1 cellular context compared by ENCODE assay signal in the genomic region with DNA sequence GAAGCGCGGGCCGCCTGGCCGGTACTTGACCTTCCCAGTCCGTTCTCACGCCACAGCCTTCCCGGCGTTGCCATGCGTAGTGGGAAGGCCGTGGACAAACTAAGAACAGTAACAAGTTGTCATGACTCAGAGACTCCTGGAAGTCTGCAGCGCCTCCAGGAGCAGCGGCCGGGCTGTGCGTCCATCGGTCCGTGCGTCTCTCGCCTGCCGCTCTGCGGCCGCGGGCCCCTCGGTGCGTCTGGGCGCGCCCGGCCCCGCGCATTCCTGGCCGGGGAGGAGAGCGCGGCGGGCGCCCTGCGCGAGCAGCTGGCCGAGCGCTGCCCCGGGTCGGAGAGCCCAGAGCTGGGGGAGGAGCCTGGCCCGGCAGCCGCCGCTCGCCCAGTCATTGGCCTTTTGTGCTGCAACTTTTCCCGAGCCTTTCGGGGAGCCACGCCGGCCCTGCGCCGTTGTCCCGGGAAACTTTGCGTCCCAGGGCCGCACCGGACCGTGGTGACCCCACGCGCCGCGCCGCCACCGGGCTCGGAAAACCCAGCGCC.
A peak's percentile ranks its signal among the peaks of the same experiment; 100 is the strongest.
TF ChIP-seq lines count a peak whose summit lies in the region.

No MANE protein-coding gene starts in this region.

TF ChIP-seq in SK-N-SH, 30 proteins besides CTCF, POLR2A, EP300 and RAD21 (continued from another document):
- TF ChIP-seq RFX5 (IDR thresholded peaks at IDR 0.05; ENCODE audit: low read length) (no peak), FOSL2 (IDR thresholded peaks at IDR 0.05; ENCODE audit: borderline replicate concordance, low read depth) (peak; percentile 37; the same call in 1 of the 2 replicates), ELF1 (IDR thresholded peaks at IDR 0.05) (no peak), TCF12 (IDR thresholded peaks at IDR 0.05) (no peak; the same call in 1 of the 2 replicates), GABPA (IDR thresholded peaks at IDR 0.05; ENCODE audit: low read depth) (no peak), SMC3 (IDR thresholded peaks at IDR 0.05; ENCODE audit: low read depth, low read length) (peak; percentile 33; the same call in 1 of the 2 replicates)
- TF ChIP-seq, protein P1, sequence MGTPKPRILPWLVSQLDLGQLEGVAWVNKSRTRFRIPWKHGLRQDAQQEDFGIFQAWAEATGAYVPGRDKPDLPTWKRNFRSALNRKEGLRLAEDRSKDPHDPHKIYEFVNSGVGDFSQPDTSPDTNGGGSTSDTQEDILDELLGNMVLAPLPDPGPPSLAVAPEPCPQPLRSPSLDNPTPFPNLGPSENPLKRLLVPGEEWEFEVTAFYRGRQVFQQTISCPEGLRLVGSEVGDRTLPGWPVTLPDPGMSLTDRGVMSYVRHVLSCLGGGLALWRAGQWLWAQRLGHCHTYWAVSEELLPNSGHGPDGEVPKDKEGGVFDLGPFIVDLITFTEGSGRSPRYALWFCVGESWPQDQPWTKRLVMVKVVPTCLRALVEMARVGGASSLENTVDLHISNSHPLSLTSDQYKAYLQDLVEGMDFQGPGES (IDR thresholded peaks at IDR 0.05; ENCODE audit: low read depth, low read length) = no peak
- TF ChIP-seq, protein P2, sequence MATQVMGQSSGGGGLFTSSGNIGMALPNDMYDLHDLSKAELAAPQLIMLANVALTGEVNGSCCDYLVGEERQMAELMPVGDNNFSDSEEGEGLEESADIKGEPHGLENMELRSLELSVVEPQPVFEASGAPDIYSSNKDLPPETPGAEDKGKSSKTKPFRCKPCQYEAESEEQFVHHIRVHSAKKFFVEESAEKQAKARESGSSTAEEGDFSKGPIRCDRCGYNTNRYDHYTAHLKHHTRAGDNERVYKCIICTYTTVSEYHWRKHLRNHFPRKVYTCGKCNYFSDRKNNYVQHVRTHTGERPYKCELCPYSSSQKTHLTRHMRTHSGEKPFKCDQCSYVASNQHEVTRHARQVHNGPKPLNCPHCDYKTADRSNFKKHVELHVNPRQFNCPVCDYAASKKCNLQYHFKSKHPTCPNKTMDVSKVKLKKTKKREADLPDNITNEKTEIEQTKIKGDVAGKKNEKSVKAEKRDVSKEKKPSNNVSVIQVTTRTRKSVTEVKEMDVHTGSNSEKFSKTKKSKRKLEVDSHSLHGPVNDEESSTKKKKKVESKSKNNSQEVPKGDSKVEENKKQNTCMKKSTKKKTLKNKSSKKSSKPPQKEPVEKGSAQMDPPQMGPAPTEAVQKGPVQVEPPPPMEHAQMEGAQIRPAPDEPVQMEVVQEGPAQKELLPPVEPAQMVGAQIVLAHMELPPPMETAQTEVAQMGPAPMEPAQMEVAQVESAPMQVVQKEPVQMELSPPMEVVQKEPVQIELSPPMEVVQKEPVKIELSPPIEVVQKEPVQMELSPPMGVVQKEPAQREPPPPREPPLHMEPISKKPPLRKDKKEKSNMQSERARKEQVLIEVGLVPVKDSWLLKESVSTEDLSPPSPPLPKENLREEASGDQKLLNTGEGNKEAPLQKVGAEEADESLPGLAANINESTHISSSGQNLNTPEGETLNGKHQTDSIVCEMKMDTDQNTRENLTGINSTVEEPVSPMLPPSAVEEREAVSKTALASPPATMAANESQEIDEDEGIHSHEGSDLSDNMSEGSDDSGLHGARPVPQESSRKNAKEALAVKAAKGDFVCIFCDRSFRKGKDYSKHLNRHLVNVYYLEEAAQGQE (IDR thresholded peaks at IDR 0.05; ENCODE audit: low read depth, low read length) = no peak
- TF ChIP-seq, protein P3, sequence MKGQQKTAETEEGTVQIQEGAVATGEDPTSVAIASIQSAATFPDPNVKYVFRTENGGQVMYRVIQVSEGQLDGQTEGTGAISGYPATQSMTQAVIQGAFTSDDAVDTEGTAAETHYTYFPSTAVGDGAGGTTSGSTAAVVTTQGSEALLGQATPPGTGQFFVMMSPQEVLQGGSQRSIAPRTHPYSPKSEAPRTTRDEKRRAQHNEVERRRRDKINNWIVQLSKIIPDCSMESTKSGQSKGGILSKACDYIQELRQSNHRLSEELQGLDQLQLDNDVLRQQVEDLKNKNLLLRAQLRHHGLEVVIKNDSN (IDR thresholded peaks at IDR 0.05; ENCODE audit: borderline replicate concordance, low read depth) = no peak
